18 cellular contexts compared by ENCODE assay signal in genomic region chr10:31460242-31460641, GRCh38.
"Had no signal": no experiment of that assay in that cellular context is flagged by ENCODE, and none has a peak within 500 bp of the region (broad histone marks: within the 10 kb centered on the region; RNA-seq: fewer than 3 reads in every experiment).

No MANE protein-coding gene starts in this region.

- DNase-seq: dermis blood vessel endothelial cell; effector memory CD8-positive, alpha-beta T cell; natural killer cell; right cardiac atrium; stimulated activated CD4-positive, alpha-beta T cell treated with anti-CD3 and anti-CD28 coated beads, Interleukin-15, amount 100 ng/mL, for 24 hours; stimulated activated CD4-positive, alpha-beta T cell treated with anti-CD3 and anti-CD28 coated beads, Interleukin-2, amount 100 ng/mL, for 48 hours; stimulated activated naive CD4-positive, alpha-beta T cell treated with Interleukin-2 at 50 U/mL for 16 hours; stomach; thyroid gland; trophoblast cell had no signal

- H3K27me3 ChIP-seq: neutrophil, stomach, thyroid gland, vagina had no signal

- FAIRE-seq: keratinocyte had no signal

- H3K79me2 ChIP-seq: parathyroid adenoma had no signal

- H3K4me3 ChIP-seq: coronary artery, lung, skin epidermis, stomach, thyroid gland, vagina had no signal

- H3K9me3 ChIP-seq: thyroid gland had no signal

- H3K9ac ChIP-seq: parathyroid adenoma had no signal

- H3K27ac ChIP-seq: coronary artery, neutrophil, parathyroid adenoma, skin epidermis, stomach, thyroid gland, vagina had no signal

- H3K4me1 ChIP-seq: parathyroid adenoma had no signal

- H2AFZ ChIP-seq: parathyroid adenoma had no signal

- ATAC-seq: effector memory CD8-positive, alpha-beta T cell; left lobe of liver; natural killer cell; right cardiac atrium had no signal
